ENCODE assay signal across 9 cellular contexts in the genomic region with DNA sequence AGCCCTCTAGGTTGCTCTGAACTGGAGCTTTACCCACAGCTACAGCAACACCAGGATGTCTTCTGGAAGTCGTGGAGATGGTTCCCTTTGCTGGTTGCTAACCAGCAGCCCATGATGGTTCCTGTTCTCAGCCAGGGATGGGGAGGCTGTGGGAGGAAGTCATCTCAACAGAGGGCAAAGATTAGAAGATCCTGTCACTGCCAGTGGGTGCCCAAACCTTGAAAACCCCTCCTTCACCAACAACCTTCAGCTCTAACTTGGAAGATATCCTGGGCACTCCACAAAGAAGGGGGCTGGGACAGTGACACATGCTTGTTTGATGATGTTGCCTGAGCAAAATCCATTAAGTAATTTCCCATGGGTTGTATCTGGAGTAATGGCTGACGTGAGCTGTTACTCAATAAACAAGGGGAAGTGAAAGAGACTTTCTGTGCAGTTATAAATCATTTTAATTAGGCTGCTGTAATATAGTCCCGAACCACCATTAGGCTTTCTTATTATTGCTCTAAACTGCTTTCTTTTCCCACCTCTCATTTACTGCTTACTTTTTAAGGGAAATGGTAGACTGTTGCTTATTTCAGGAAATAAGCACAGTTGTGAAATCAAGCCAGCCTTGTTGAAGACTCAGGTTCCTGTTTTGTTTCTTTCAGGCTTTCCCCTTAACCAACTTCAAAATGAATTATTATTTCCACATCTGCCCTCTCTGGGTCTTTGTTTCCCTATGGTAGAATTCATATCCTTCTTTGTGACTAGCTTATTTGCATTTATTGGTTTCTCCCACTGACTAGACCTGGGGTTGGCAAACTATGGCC.
DNase-seq lines count a peak whose midpoint lies in the region; ATAC-seq and TF ChIP-seq lines count a peak whose summit lies in the region.
"Had no signal": no experiment of that assay in that cellular context is flagged by ENCODE, and none has a peak within 500 bp of the region (broad histone marks: within the 10 kb centered on the region; RNA-seq: fewer than 3 reads in every experiment).

No MANE protein-coding gene starts in this region.

- peaks cover 0 to 12% (median 2%) of the 10 kb centered on the region in 8 donors for H3K9me3 Mint-ChIP-seq in CD4-positive, alpha-beta memory T cell

- no peak overlapping the region for H3K4ac ChIP-seq in trophoblast cell (ENCODE audit: low read depth, low read length)

- H3K18ac ChIP-seq in trophoblast cell (ENCODE audit: low read length): no peak overlapping the region

- H3K4me3 ChIP-seq in astrocyte of the spinal cord (ENCODE audit: low read depth, low read length) (no peak overlapping the region), trophoblast cell (ENCODE audit: low read depth, low read length) (no peak overlapping the region)
- no peak overlapping the region for H3K4me3 ChIP-seq in CD4-positive, alpha-beta memory T cell (ENCODE audit: low read length in 2 of 2)

- H3K9me3 ChIP-seq in trophoblast cell (ENCODE audit: insufficient read depth, low read depth, low read length): peaks cover 2% of the 10 kb centered on the region
- no peaks in the 10 kb centered on the region for H3K9me3 ChIP-seq in CD4-positive, alpha-beta memory T cell (ENCODE audit: control insufficient read depth in 1 of 2, low read length in 2 of 2)

- no peak overlapping the region for H2AFZ ChIP-seq in trophoblast cell (ENCODE audit: insufficient read depth, low read length, poor library complexity)

- no peak overlapping the region for H2BK5ac ChIP-seq in trophoblast cell (ENCODE audit: low read depth, low read length, poor library complexity)

- no peak overlapping the region for H4K91ac ChIP-seq in trophoblast cell (ENCODE audit: low read depth, low read length)

- no peaks in the 10 kb centered on the region for H3K36me3 Mint-ChIP-seq in CD4-positive, alpha-beta memory T cell
- H3K36me3 Mint-ChIP-seq: activated naive CD8-positive, alpha-beta T cell had no signal

- no peak overlapping the region for H4K12ac ChIP-seq in trophoblast cell (ENCODE audit: low read depth, low read length)

- peak; percentile 48 for DNase-seq in astrocyte of the spinal cord (ENCODE audit: low read depth, low spot score)
- peak; percentile 25 to 35 for DNase-seq in trophoblast cell
- DNase-seq in SHP77 (lab: John Stamatoyannopoulos, UW): no peak
- DNase-seq in CD4-positive, alpha-beta memory T cell: no peak
- DNase-seq in OCI-M2 (lab: John Stamatoyannopoulos, UW; ENCODE audit: unreplicated experiment): no peak
- no peak for DNase-seq in stimulated activated CD4-positive, alpha-beta T cell treated with anti-CD3 and anti-CD28 coated beads, Interleukin-4, amount 100 ng/mL, for 24 hours

- H2BK120ac ChIP-seq in trophoblast cell (ENCODE audit: insufficient read depth, low read length, poor library complexity): no peak overlapping the region

- H3K79me2 ChIP-seq in trophoblast cell (ENCODE audit: control insufficient read depth, insufficient read depth, low read length, poor library complexity): no peaks in the 10 kb centered on the region

- no peak overlapping the region for H3K27ac Mint-ChIP-seq in CD4-positive, alpha-beta memory T cell
- H3K27ac Mint-ChIP-seq: activated naive CD8-positive, alpha-beta T cell had no signal

- no peak overlapping the region for H3K4me3 Mint-ChIP-seq in CD4-positive, alpha-beta memory T cell
- H3K4me3 Mint-ChIP-seq: activated naive CD8-positive, alpha-beta T cell had no signal

- in situ Hi-C loops in astrocyte of the spinal cord (cut with HindIII; ENCODE audit: low sequenced_read_pairs): no loop called here

- H3K14ac ChIP-seq in trophoblast cell (ENCODE audit: low read length): no peak overlapping the region

- H3K27me3 Mint-ChIP-seq in CD4-positive, alpha-beta memory T cell: no peaks in the 10 kb centered on the region
- H3K27me3 Mint-ChIP-seq: activated naive CD8-positive, alpha-beta T cell had no signal

- CTCF ChIA-PET in CD4-positive, alpha-beta memory T cell (lab: Charles Lee; ENCODE audit: partially characterized antibody): no interaction called here

- intact Hi-C loops in CD4-positive, alpha-beta memory T cell (cut with micrococcal nuclease): no loop called here

- POLR2A ChIA-PET in CD4-positive, alpha-beta memory T cell (lab: Charles Lee; ENCODE audit: partially characterized antibody): no interaction called here

- no peak overlapping the region for H3K27ac ChIP-seq in trophoblast cell (ENCODE audit: low read depth, low read length)
- no peak overlapping the region for H3K27ac ChIP-seq in CD4-positive, alpha-beta memory T cell (ENCODE audit: low read depth, low read length)

- no peak overlapping the region for H4K8ac ChIP-seq in trophoblast cell (ENCODE audit: low read depth, low read length)

- no CpG with 5 or more reads among the region's 3 CpGs for WGBS in trophoblast cell (ENCODE audit: extremely low coverage, insufficient coverage, insufficient read length)

- H3K9ac ChIP-seq in trophoblast cell (ENCODE audit: low read length): no peak overlapping the region

- no peak overlapping the region for H3K4me2 ChIP-seq in trophoblast cell (ENCODE audit: low read length)

- H3K79me1 ChIP-seq in trophoblast cell (ENCODE audit: low read length): no peaks in the 10 kb centered on the region

- no peak overlapping the region for H2BK12ac ChIP-seq in trophoblast cell (ENCODE audit: low read length)

- ATAC-seq in GM18858 (IDR thresholded peaks at IDR 0.05; ENCODE audit: unreplicated experiment): peak; percentile 77
- ATAC-seq in HG03095 (IDR thresholded peaks at IDR 0.05; ENCODE audit: unreplicated experiment): peak; percentile 70

- TF ChIP-seq CTCF in astrocyte of the spinal cord (IDR thresholded peaks at IDR 0.05; ENCODE audit: low read depth, low read length): no peak

- H3K4me1 Mint-ChIP-seq in CD4-positive, alpha-beta memory T cell: no peaks in the 10 kb centered on the region

- no peak overlapping the region for H2AK5ac ChIP-seq in trophoblast cell (ENCODE audit: low read length)

- no peaks in the 10 kb centered on the region for H3K27me3 ChIP-seq in trophoblast cell (ENCODE audit: insufficient read depth, low read length)
- H3K27me3 ChIP-seq in CD4-positive, alpha-beta memory T cell (ENCODE audit: insufficient read depth, low read length): no peaks in the 10 kb centered on the region

- H3K36me3 ChIP-seq in trophoblast cell (ENCODE audit: control insufficient read depth in 1 of 2, insufficient read depth in 2 of 2, low read length in 2 of 2): no peaks in the 10 kb centered on the region
- H3K36me3 ChIP-seq in CD4-positive, alpha-beta memory T cell (ENCODE audit: insufficient read depth, low read length): no peaks in the 10 kb centered on the region

- no peaks in the 10 kb centered on the region for H3K4me1 ChIP-seq in trophoblast cell (ENCODE audit: control insufficient read depth in 1 of 2, insufficient read depth in 2 of 2, low read length in 2 of 2)
- no peaks in the 10 kb centered on the region for H3K4me1 ChIP-seq in CD4-positive, alpha-beta memory T cell (ENCODE audit: insufficient read depth, low read length)

- no peak overlapping the region for H3K23ac ChIP-seq in trophoblast cell (ENCODE audit: low read length)

Comparison
In these comparisons a context has a peak if more than half of its experiments do, and no peak if none do; other contexts are left out.
1. DNase-seq: peak in astrocyte of the spinal cord (single experiment) and trophoblast cell (2 of 2); none in SHP77 (0 of 2), CD4-positive, alpha-beta memory T cell (0 of 5), OCI-M2 (single experiment) and stimulated activated CD4-positive, alpha-beta T cell treated with anti-CD3 and anti-CD28 coated beads, Interleukin-4, amount 100 ng/mL, for 24 hours (single experiment).